16 cellular contexts compared by ENCODE assay signal in genomic region chr20:8219403-8219802, GRCh38.
DNase-seq lines count a peak whose midpoint lies in the region; ATAC-seq and TF ChIP-seq lines count a peak whose summit lies in the region.
"Had no signal": no experiment of that assay in that cellular context is flagged by ENCODE, and none has a peak within 500 bp of the region (broad histone marks: within the 10 kb centered on the region; RNA-seq: fewer than 3 reads in every experiment).

No MANE protein-coding gene starts in this region.

- no peak overlapping the region for H3K9ac ChIP-seq in skeletal muscle satellite cell (ENCODE audit: low read depth, low read length)
- H3K9ac ChIP-seq: BLaER1 treated with 17β-estradiol and CSF1 and Interleukin-3, amounts not matched to agents 10 nM and 100 nM had no signal

- H3K27ac Mint-ChIP-seq in HFFc6, result peak overlapping the region; percentile 76
- H3K27ac Mint-ChIP-seq: B cell; CD8-positive, alpha-beta T cell; GM23338 had no signal

- DNase-seq in HFFc6 (no peak), esophagus muscularis mucosa (ENCODE audit: extremely low spot score) (no peak), heart left ventricle (no peak)
- DNase-seq in activated CD4-positive, alpha-beta T cell treated with anti-CD3 and anti-CD28 coated beads, Interleukin-2, amount 50 U/mL, for 1 hour, result no peak
- DNase-seq: 8988T; Calu3; CD8-positive, alpha-beta T cell; DMS79 treated with DMSO at 0.1 percent for 48 hours; GF-D8 had no signal

- TF ChIP-seq EP300 in esophagus muscularis mucosa (IDR thresholded peaks at IDR 0.05), result no peak

- peaks cover 89% of the 10 kb centered on the region for H3K4me1 Mint-ChIP-seq in HFFc6 (ENCODE audit: low read depth)

- H3K4me1 ChIP-seq in esophagus muscularis mucosa (peaks cover 19 to 99% (median 88%) of the 10 kb centered on the region in 4 donors), skeletal muscle satellite cell (ENCODE audit: control insufficient read depth, insufficient read depth, low read length) (peaks cover 35% of the 10 kb centered on the region), heart left ventricle (peaks cover 0 to 18% (median 9%) of the 10 kb centered on the region in 12 donors)

- H3K4me2 ChIP-seq in skeletal muscle satellite cell (ENCODE audit: low read length), result peak overlapping the region; percentile 5
- H3K4me2 ChIP-seq: BLaER1 treated with 17β-estradiol and CSF1 and Interleukin-3, amounts not matched to agents 10 nM and 100 nM; GM23338 had no signal

- peak overlapping the region; percentile 59 for H3K27ac ChIP-seq in VCaP
- peak overlapping the region in 3 of 4 donors; percentile 0 to 48 (median 26) for H3K27ac ChIP-seq in esophagus muscularis mucosa (replicated peaks in 1 of 4)
- H3K27ac ChIP-seq in heart left ventricle, result no peak overlapping the region
- H3K27ac ChIP-seq: BLaER1 treated with 17β-estradiol and CSF1 and Interleukin-3, amounts not matched to agents 10 nM and 100 nM; HL-60 had no signal

- H3K27me3 Mint-ChIP-seq in HFFc6 (ENCODE audit: insufficient read depth), result peaks cover 1% of the 10 kb centered on the region; the same call in 1 of the 2 replicates
- H3K27me3 Mint-ChIP-seq: B cell had no signal

- H3K4me3 Mint-ChIP-seq in HFFc6, result peak overlapping the region; percentile 50
- H3K4me3 Mint-ChIP-seq: B cell; CD8-positive, alpha-beta T cell; GM23338 had no signal

- H3K27me3 ChIP-seq in esophagus muscularis mucosa (no peaks in the 10 kb centered on the region), skeletal muscle satellite cell (ENCODE audit: control insufficient read depth, insufficient read depth, low read length) (no peaks in the 10 kb centered on the region), heart left ventricle (no peaks in the 10 kb centered on the region)
- H3K27me3 ChIP-seq: BLaER1 treated with 17β-estradiol and CSF1 and Interleukin-3, amounts not matched to agents 10 nM and 100 nM had no signal

- no peak overlapping the region for H3K4me3 ChIP-seq in esophagus muscularis mucosa
- no peak overlapping the region for H3K4me3 ChIP-seq in skeletal muscle satellite cell (ENCODE audit: low read length)
- H3K4me3 ChIP-seq in heart left ventricle, result no peak overlapping the region
- H3K4me3 ChIP-seq: BLaER1 treated with 17β-estradiol and CSF1 and Interleukin-3, amounts not matched to agents 10 nM and 100 nM; GM23338 had no signal

- TF ChIP-seq POLR2A in esophagus muscularis mucosa (IDR thresholded peaks at IDR 0.05; ENCODE audit: low read depth) (no peak), heart left ventricle (IDR thresholded peaks at IDR 0.05) (no peak)

- no peaks in the 10 kb centered on the region for H3K36me3 ChIP-seq in esophagus muscularis mucosa
- no peaks in the 10 kb centered on the region for H3K36me3 ChIP-seq in skeletal muscle satellite cell (ENCODE audit: insufficient read depth, low read length)
- H3K36me3 ChIP-seq in heart left ventricle, result no peaks in the 10 kb centered on the region

- H3K36me3 Mint-ChIP-seq in HFFc6 (ENCODE audit: low read depth), result peaks cover 12% of the 10 kb centered on the region; the same call in 1 of the 2 replicates
- H3K36me3 Mint-ChIP-seq: CD8-positive, alpha-beta T cell had no signal

- intact Hi-C loops in esophagus muscularis mucosa (cut with DNase I) (loop anchor here (10.0 kb wide), 1 partner anchor 155 kb away; no protein-coding TSS in a partner anchor), heart left ventricle (cut with DNase I) (no loop called here)

- TF ChIP-seq CTCF in HFFc6 (IDR thresholded peaks at IDR 0.05) (no peak), VCaP (conservative IDR thresholded peaks at IDR 0.05) (no peak), esophagus muscularis mucosa (IDR thresholded peaks at IDR 0.05) (no peak), heart left ventricle (IDR thresholded peaks at IDR 0.05) (no peak)

- no peaks in the 10 kb centered on the region for H3K9me3 Mint-ChIP-seq in HFFc6
- H3K9me3 Mint-ChIP-seq: GM23338 had no signal

- WGBS in esophagus muscularis mucosa, result 55% methylated on average over 3 of the region's 3 CpGs
- WGBS in heart left ventricle, 4 donors, result 62 to 69% (median 64%) methylated on average over 3 of the region's 3 CpGs

- H3K9me3 ChIP-seq in esophagus muscularis mucosa, result no peaks in the 10 kb centered on the region
- no peaks in the 10 kb centered on the region for H3K9me3 ChIP-seq in skeletal muscle satellite cell (replicated peaks; ENCODE audit: low read length)
- H3K9me3 ChIP-seq in heart left ventricle, result peaks cover 0 to 4% (median 0%) of the 10 kb centered on the region in 12 donors

- no peak for ATAC-seq in GM21576 (IDR thresholded peaks at IDR 0.05; ENCODE audit: unreplicated experiment)
- ATAC-seq in heart left ventricle, result no peak
- ATAC-seq: CD8-positive, alpha-beta T cell; GM23338 had no signal

Comparison
In these comparisons a context has a peak if more than half of its experiments do, and no peak if none do; other contexts are left out.
1. H3K27ac ChIP-seq: peak in VCaP (single experiment) and esophagus muscularis mucosa (3 of 4); none in heart left ventricle (0 of 12).